ENCODE assay signal across 34 cellular contexts in the genomic region with DNA sequence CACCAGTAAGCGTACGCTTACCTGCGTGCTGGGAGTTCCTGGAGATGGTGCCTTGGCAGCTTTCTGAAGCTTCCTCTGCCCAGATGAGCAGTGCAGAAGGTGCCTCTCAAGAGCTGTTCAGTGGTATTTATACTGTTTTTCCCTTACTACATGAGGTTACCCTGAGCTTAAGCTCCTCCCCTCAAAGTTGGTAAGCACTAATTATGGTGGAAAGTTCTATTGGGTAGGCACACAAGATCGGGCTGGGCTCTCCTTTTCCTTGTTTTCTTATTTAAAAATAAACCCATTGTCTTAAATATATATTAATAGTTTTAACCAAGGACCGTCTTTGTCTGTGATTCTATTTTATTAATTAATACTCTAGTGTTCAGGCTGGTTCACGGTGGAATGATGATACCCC. TPM values are rescaled to one million over a fixed set of nuclear protein-coding genes. Genes with fewer than 3 reads are reported as not detected.
"Had no signal": no experiment of that assay in that cellular context is flagged by ENCODE, and none has a peak within 500 bp of the region (broad histone marks: within the 10 kb centered on the region; RNA-seq: fewer than 3 reads in every experiment).

COL10A1 (minus strand) TSS at position 101 of the 400 bp plus-strand sequence. CDS start 640 bp downstream, outside the sequence.

- H3K4me3 ChIP-seq: ovary, psoas muscle, right lobe of liver, sigmoid colon, stomach, thoracic aorta, thyroid gland, tibial nerve, upper lobe of left lung, vagina had no signal

- H3K4me1 Mint-ChIP-seq: nephron progenitor cell; neural crest cell; stimulated activated naive B cell treated with anti-CD40 and anti-IgM and Interleukin-4, amounts not matched to agents 10 μg/mL and 1 μg/mL and 100 μg/mL, for 72 hours had no signal

- H2AFZ ChIP-seq: parathyroid adenoma had no signal

- DNase-seq: nephron progenitor cell; nucleus accumbens; ovary; posterior cingulate gyrus; psoas muscle; right cardiac atrium; right lobe of liver; sigmoid colon; small intestine; stimulated activated CD4-positive, alpha-beta T cell treated with anti-CD3 and anti-CD28 coated beads, Interleukin-15, amount 100 ng/mL, for 24 hours; stimulated activated CD4-positive, alpha-beta T cell treated with anti-CD3 and anti-CD28 coated beads, Interleukin-2, amount 100 ng/mL, for 24 hours; stimulated activated CD4-positive, alpha-beta T cell treated with anti-CD3 and anti-CD28 coated beads, Interleukin-2, amount 100 ng/mL, for 48 hours; stimulated activated CD4-positive, alpha-beta T cell treated with anti-CD3 and anti-CD28 coated beads, Interleukin-4, amount 100 ng/mL, for 24 hours; stimulated activated naive B cell treated with anti-CD40 and anti-IgM and Interleukin-4, amounts not matched to agents 10 μg/mL and 1 μg/mL and 100 μg/mL, for 72 hours; stimulated activated naive CD4-positive, alpha-beta T cell treated with Interleukin-2 at 50 U/mL for 16 hours; stomach; thyroid gland; trophoblast cell; upper lobe of left lung had no signal

- H3K27ac ChIP-seq: neutrophil, ovary, parathyroid adenoma, psoas muscle, right lobe of liver, stomach, thoracic aorta, thyroid gland, tibial nerve, upper lobe of left lung, vagina had no signal

- H3K27me3 ChIP-seq: neutrophil, ovary, right lobe of liver, sigmoid colon, stomach, thyroid gland, tibial nerve, upper lobe of left lung, vagina had no signal

- ATAC-seq: natural killer cell treated with Interleukin-12 subunit alpha and Interleukin-12 subunit beta and Interleukin-15 and Interleukin-18, amount 100 ng/mL, for 72 hours; psoas muscle; right cardiac atrium; right lobe of liver; stimulated activated effector memory CD8-positive, alpha-beta T cell treated with anti-CD3 and anti-CD28 coated beads, Interleukin-12 subunit alpha, Interleukin-12 subunit beta, amount 100 ng/mL, for 72 hours; stimulated activated naive B cell treated with anti-CD40 and anti-IgM and Interleukin-4, amounts not matched to agents 10 μg/mL and 1 μg/mL and 100 μg/mL, for 72 hours had no signal

- H3K27me3 Mint-ChIP-seq: natural killer cell treated with Interleukin-12 subunit alpha and Interleukin-12 subunit beta and Interleukin-15 and Interleukin-18, amount 100 ng/mL, for 72 hours; progenitor cell of endocrine pancreas; stimulated activated naive B cell treated with anti-CD40 and anti-IgM and Interleukin-4, amounts not matched to agents 10 μg/mL and 1 μg/mL and 100 μg/mL, for 72 hours; stimulated activated naive CD8-positive, alpha-beta T cell treated with anti-CD3 and anti-CD28 coated beads, Interleukin-15, Interleukin-2, amounts not matched to agents 100 ng/mL and 50 ng/mL, for 24 hours had no signal

- H3K4me3 Mint-ChIP-seq: natural killer cell treated with Interleukin-12 subunit alpha and Interleukin-12 subunit beta and Interleukin-15 and Interleukin-18, amount 100 ng/mL, for 72 hours; nephron progenitor cell; neural crest cell; stimulated activated effector memory CD8-positive, alpha-beta T cell treated with anti-CD3 and anti-CD28 coated beads, Interleukin-12 subunit alpha, Interleukin-12 subunit beta, amount 100 ng/mL, for 72 hours; stimulated activated naive B cell treated with anti-CD40 and anti-IgM and Interleukin-4, amounts not matched to agents 10 μg/mL and 1 μg/mL and 100 μg/mL, for 72 hours; stimulated activated naive CD8-positive, alpha-beta T cell treated with anti-CD3 and anti-CD28 coated beads, Interleukin-15, Interleukin-2, amounts not matched to agents 100 ng/mL and 50 ng/mL, for 24 hours had no signal

- H3K36me3 ChIP-seq: neutrophil, ovary, right lobe of liver, sigmoid colon, thoracic aorta, thyroid gland, vagina had no signal

- H3K79me2 ChIP-seq: parathyroid adenoma had no signal

- H3K36me3 Mint-ChIP-seq: natural killer cell treated with Interleukin-12 subunit alpha and Interleukin-12 subunit beta and Interleukin-15 and Interleukin-18, amount 100 ng/mL, for 72 hours; stimulated activated effector memory CD8-positive, alpha-beta T cell treated with anti-CD3 and anti-CD28 coated beads, Interleukin-12 subunit alpha, Interleukin-12 subunit beta, amount 100 ng/mL, for 72 hours had no signal

- H3K9me3 Mint-ChIP-seq: natural killer cell treated with Interleukin-12 subunit alpha and Interleukin-12 subunit beta and Interleukin-15 and Interleukin-18, amount 100 ng/mL, for 72 hours; nephron progenitor cell; neural crest cell; stimulated activated effector memory CD8-positive, alpha-beta T cell treated with anti-CD3 and anti-CD28 coated beads, Interleukin-12 subunit alpha, Interleukin-12 subunit beta, amount 100 ng/mL, for 72 hours; stimulated activated naive B cell treated with anti-CD40 and anti-IgM and Interleukin-4, amounts not matched to agents 10 μg/mL and 1 μg/mL and 100 μg/mL, for 72 hours; stimulated activated naive CD8-positive, alpha-beta T cell treated with anti-CD3 and anti-CD28 coated beads, Interleukin-15, Interleukin-2, amounts not matched to agents 100 ng/mL and 50 ng/mL, for 24 hours had no signal

- H3K9me3 ChIP-seq: neutrophil, ovary, psoas muscle, right lobe of liver, sigmoid colon, stomach, thoracic aorta, thyroid gland, tibial nerve, upper lobe of left lung, vagina had no signal

- H3K27ac Mint-ChIP-seq: natural killer cell treated with Interleukin-12 subunit alpha and Interleukin-12 subunit beta and Interleukin-15 and Interleukin-18, amount 100 ng/mL, for 72 hours; nephron progenitor cell; progenitor cell of endocrine pancreas; stimulated activated effector memory CD8-positive, alpha-beta T cell treated with anti-CD3 and anti-CD28 coated beads, Interleukin-12 subunit alpha, Interleukin-12 subunit beta, amount 100 ng/mL, for 72 hours; stimulated activated naive B cell treated with anti-CD40 and anti-IgM and Interleukin-4, amounts not matched to agents 10 μg/mL and 1 μg/mL and 100 μg/mL, for 72 hours; stimulated activated naive CD8-positive, alpha-beta T cell treated with anti-CD3 and anti-CD28 coated beads, Interleukin-15, Interleukin-2, amounts not matched to agents 100 ng/mL and 50 ng/mL, for 24 hours had no signal

- H3K4me1 ChIP-seq: parathyroid adenoma, psoas muscle, right lobe of liver, tibial nerve, vagina had no signal

RNA-seq across cellular contexts. Expression of gene COL10A1, which starts in this region (rescaled TPM):
- total RNA-seq: natural killer cell treated with Interleukin-12 subunit alpha and Interleukin-12 subunit beta and Interleukin-15 and Interleukin-18, amount 100 ng/mL, for 72 hours; neural crest cell; omental fat pad; progenitor cell of endocrine pancreas; renal cortical epithelial cell; right cardiac atrium; sigmoid colon; subcutaneous adipose tissue; temporal lobe; ureter; vagina had no signal
